ENCODE assay signal across 13 cellular contexts in genomic region chr5:66129184-66129583, GRCh38. TPM values are rescaled to one million over a fixed set of nuclear protein-coding genes. Genes with fewer than 3 reads are reported as not detected.
DNase-seq lines count a peak whose midpoint lies in the region; ATAC-seq and TF ChIP-seq lines count a peak whose summit lies in the region.
"Had no signal": no experiment of that assay in that cellular context is flagged by ENCODE, and none has a peak within 500 bp of the region (broad histone marks: within the 10 kb centered on the region; RNA-seq: fewer than 3 reads in every experiment).

No MANE protein-coding gene starts in this region.

- TF ChIP-seq POLR2A in GM18505 (IDR thresholded peaks at IDR 0.05; ENCODE audit: borderline replicate concordance, extremely low read depth, insufficient read depth, insufficient read length): no peak

- ATAC-seq in GM18505 (IDR thresholded peaks at IDR 0.05; ENCODE audit: unreplicated experiment): no peak

- CTCF ChIA-PET in activated CD4-positive, alpha-beta T cell treated with anti-CD3 and anti-CD28 coated beads, Interleukin-2, amount 10 ng/mL, durations not matched to agents 7 days and 5 days (lab: Charles Lee): interaction anchor here (1.2 kb wide), 1 partner anchor 42 kb away, joined by 3 read pairs; no protein-coding TSS in a partner anchor

- intact Hi-C loops in activated CD4-positive, alpha-beta T cell treated with anti-CD3 and anti-CD28 coated beads, Interleukin-2, amount 10 ng/mL, durations not matched to agents 24 days and 14 days (cut with micrococcal nuclease): no loop called here

- no peak overlapping the region for H3K4me3 Mint-ChIP-seq in activated CD4-positive, alpha-beta T cell treated with anti-CD3 and anti-CD28 coated beads, Interleukin-2, amount 10 ng/mL, durations not matched to agents 24 days and 14 days
- no peak overlapping the region for H3K4me3 Mint-ChIP-seq in activated CD4-positive, alpha-beta T cell treated with anti-CD3 and anti-CD28 coated beads, Interleukin-2, amount 10 ng/mL, durations not matched to agents 7 days and 5 days
- H3K4me3 Mint-ChIP-seq in neural crest cell (no peak overlapping the region), progenitor cell of endocrine pancreas (ENCODE audit: low read depth) (no peak overlapping the region)
- H3K4me3 Mint-ChIP-seq: B cell; CD4-positive, alpha-beta memory T cell; HFFc6 had no signal

- no peak overlapping the region for H3K27ac Mint-ChIP-seq in activated CD4-positive, alpha-beta T cell treated with anti-CD3 and anti-CD28 coated beads, Interleukin-2, amount 10 ng/mL, durations not matched to agents 24 days and 14 days
- H3K27ac Mint-ChIP-seq in activated CD4-positive, alpha-beta T cell treated with anti-CD3 and anti-CD28 coated beads, Interleukin-2, amount 10 ng/mL, durations not matched to agents 7 days and 5 days: no peak overlapping the region
- H3K27ac Mint-ChIP-seq in neural crest cell (ENCODE audit: unreplicated experiment): peak overlapping the region; percentile 36
- H3K27ac Mint-ChIP-seq in progenitor cell of endocrine pancreas: no peak overlapping the region
- H3K27ac Mint-ChIP-seq: B cell; CD4-positive, alpha-beta memory T cell; HFFc6 had no signal

- H3K27me3 Mint-ChIP-seq in activated CD4-positive, alpha-beta T cell treated with anti-CD3 and anti-CD28 coated beads, Interleukin-2, amount 10 ng/mL, durations not matched to agents 24 days and 14 days: peaks cover 5% of the 10 kb centered on the region
- H3K27me3 Mint-ChIP-seq in activated CD4-positive, alpha-beta T cell treated with anti-CD3 and anti-CD28 coated beads, Interleukin-2, amount 10 ng/mL, durations not matched to agents 7 days and 5 days: peaks cover 2% of the 10 kb centered on the region
- H3K27me3 Mint-ChIP-seq in neural crest cell (ENCODE audit: low read depth) (no peaks in the 10 kb centered on the region), progenitor cell of endocrine pancreas (no peaks in the 10 kb centered on the region)
- H3K27me3 Mint-ChIP-seq: B cell had no signal

- TF ChIP-seq CTCF in neural crest cell (conservative IDR thresholded peaks at IDR 0.05): no peak
- no peak for TF ChIP-seq CTCF in progenitor cell of endocrine pancreas (IDR thresholded peaks at IDR 0.05; ENCODE audit: unreplicated experiment)

- H3K4me1 Mint-ChIP-seq in activated CD4-positive, alpha-beta T cell treated with anti-CD3 and anti-CD28 coated beads, Interleukin-2, amount 10 ng/mL, durations not matched to agents 24 days and 14 days: no peaks in the 10 kb centered on the region
- H3K4me1 Mint-ChIP-seq in activated CD4-positive, alpha-beta T cell treated with anti-CD3 and anti-CD28 coated beads, Interleukin-2, amount 10 ng/mL, durations not matched to agents 7 days and 5 days: no peaks in the 10 kb centered on the region
- H3K4me1 Mint-ChIP-seq in neural crest cell: no peaks in the 10 kb centered on the region
- H3K4me1 Mint-ChIP-seq in progenitor cell of endocrine pancreas (ENCODE audit: low read depth): no peaks in the 10 kb centered on the region
- H3K4me1 Mint-ChIP-seq: B cell; CD4-positive, alpha-beta memory T cell had no signal

- DNase-seq in activated CD4-positive, alpha-beta T cell treated with anti-CD3 and anti-CD28 coated beads, Interleukin-2, amount 10 ng/mL, durations not matched to agents 24 days and 14 days: peak; percentile 23
- DNase-seq in activated CD4-positive, alpha-beta T cell treated with anti-CD3 and anti-CD28 coated beads, Interleukin-2, amount 10 ng/mL, durations not matched to agents 7 days and 5 days: no peak
- peak; percentile 46 for DNase-seq in RPMI8226
- no peak for DNase-seq in neural crest cell (ENCODE audit: low read depth, low spot score)
- DNase-seq in progenitor cell of endocrine pancreas (ENCODE audit: low spot score, unreplicated experiment): no peak
- no peak for DNase-seq in NCI-H2029 treated with DMSO at 0.1 percent for 48 hours (lab: John Stamatoyannopoulos, UW)
- DNase-seq: CD4-positive, alpha-beta memory T cell; DND-41; GDM1; HCEC 1CT; HFFc6 had no signal

- POLR2A ChIA-PET in activated CD4-positive, alpha-beta T cell treated with anti-CD3 and anti-CD28 coated beads, Interleukin-2, amount 10 ng/mL, durations not matched to agents 7 days and 5 days (lab: Charles Lee): no interaction called here

- H3K36me3 Mint-ChIP-seq in activated CD4-positive, alpha-beta T cell treated with anti-CD3 and anti-CD28 coated beads, Interleukin-2, amount 10 ng/mL, durations not matched to agents 24 days and 14 days (ENCODE audit: low read depth): no peaks in the 10 kb centered on the region
- H3K36me3 Mint-ChIP-seq in activated CD4-positive, alpha-beta T cell treated with anti-CD3 and anti-CD28 coated beads, Interleukin-2, amount 10 ng/mL, durations not matched to agents 7 days and 5 days (ENCODE audit: low read depth): no peaks in the 10 kb centered on the region
- no peaks in the 10 kb centered on the region for H3K36me3 Mint-ChIP-seq in neural crest cell (ENCODE audit: low read depth)
- no peaks in the 10 kb centered on the region for H3K36me3 Mint-ChIP-seq in progenitor cell of endocrine pancreas (ENCODE audit: insufficient read depth)

- peaks cover 3% of the 10 kb centered on the region for H3K9me3 Mint-ChIP-seq in activated CD4-positive, alpha-beta T cell treated with anti-CD3 and anti-CD28 coated beads, Interleukin-2, amount 10 ng/mL, durations not matched to agents 24 days and 14 days
- H3K9me3 Mint-ChIP-seq in activated CD4-positive, alpha-beta T cell treated with anti-CD3 and anti-CD28 coated beads, Interleukin-2, amount 10 ng/mL, durations not matched to agents 7 days and 5 days: peaks cover 3% of the 10 kb centered on the region
- peaks cover 5% of the 10 kb centered on the region for H3K9me3 Mint-ChIP-seq in neural crest cell
- peaks cover 6% of the 10 kb centered on the region for H3K9me3 Mint-ChIP-seq in progenitor cell of endocrine pancreas (ENCODE audit: low read depth)

RNA-seq across cellular contexts. Expression of gene SREK1, which starts 14.9 kb away (rescaled TPM):
- total RNA-seq in activated CD4-positive, alpha-beta T cell treated with anti-CD3 and anti-CD28 coated beads, Interleukin-2, amount 10 ng/mL, durations not matched to agents 24 days and 14 days: 70.3 and 75.2 TPM in 2 replicates
- 10 to 100 TPM; 66.0 to 70.9 TPM for total RNA-seq in activated CD4-positive, alpha-beta T cell treated with anti-CD3 and anti-CD28 coated beads, Interleukin-2, amount 10 ng/mL, durations not matched to agents 7 days and 5 days
- 91.1 and 92.0 TPM in 2 replicates for total RNA-seq in neural crest cell
- 122 and 123 TPM in 2 replicates for total RNA-seq in progenitor cell of endocrine pancreas

Comparison
In these comparisons a context has a peak if more than half of its experiments do, and no peak if none do; other contexts are left out.
1. DNase-seq: peak in activated CD4-positive, alpha-beta T cell treated with anti-CD3 and anti-CD28 coated beads, Interleukin-2, amount 10 ng/mL, durations not matched to agents 24 days and 14 days (single experiment) and RPMI8226 (single experiment); none in activated CD4-positive, alpha-beta T cell treated with anti-CD3 and anti-CD28 coated beads, Interleukin-2, amount 10 ng/mL, durations not matched to agents 7 days and 5 days (single experiment), neural crest cell (single experiment), progenitor cell of endocrine pancreas (single experiment) and NCI-H2029 treated with DMSO at 0.1 percent for 48 hours (single experiment).